11 cellular contexts compared by ENCODE assay signal in the genomic region with DNA sequence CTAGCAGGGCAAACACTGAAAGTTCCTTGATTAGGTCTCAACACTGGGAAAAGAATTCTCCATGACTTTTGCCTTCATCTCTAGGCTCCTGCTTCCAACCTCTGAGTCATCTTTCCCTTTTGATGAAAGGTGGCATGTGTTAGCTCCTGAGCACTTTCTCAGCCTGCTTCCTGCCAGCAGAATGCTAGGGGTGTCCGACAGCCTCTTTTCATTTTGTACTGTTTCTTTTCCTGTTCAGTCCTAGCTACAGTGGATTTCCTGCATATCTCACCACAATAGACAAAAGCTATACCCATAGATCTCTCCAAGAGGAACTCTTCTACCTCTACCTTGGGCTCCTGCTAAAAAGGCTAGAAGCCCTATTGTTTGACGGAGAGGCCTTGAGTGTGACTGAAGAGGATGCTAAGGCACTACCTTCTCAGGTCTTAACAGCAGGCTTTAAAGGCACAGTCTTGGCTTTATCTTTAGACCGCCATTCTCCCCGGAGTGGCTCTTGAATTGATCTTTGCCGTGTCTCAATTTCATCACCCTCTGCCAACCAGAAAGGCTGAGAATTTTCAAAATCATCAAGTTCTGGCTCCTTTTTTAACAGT.
DNase-seq lines count a peak whose midpoint lies in the region; ATAC-seq, FAIRE-seq and TF ChIP-seq lines count a peak whose summit lies in the region.
"Had no signal": no experiment of that assay in that cellular context is flagged by ENCODE, and none has a peak within 500 bp of the region (broad histone marks: within the 10 kb centered on the region; RNA-seq: fewer than 3 reads in every experiment).

No MANE protein-coding gene starts in this region.

- peaks cover 15% of the 10 kb centered on the region for H3K4me1 ChIP-seq in body of pancreas

- peak overlapping the region; percentile 73 for H3K27ac Mint-ChIP-seq in activated naive CD4-positive, alpha-beta T cell treated with anti-CD3 and anti-CD28 coated beads, Interleukin-2, amount 50 U/mL, for 24 hours

- DNase-seq in activated naive CD4-positive, alpha-beta T cell (lab: John Stamatoyannopoulos, UW) = no peak
- peak in 2 of 4 donors; percentile 17 to 45 for DNase-seq in body of pancreas
- no peak for DNase-seq in left lobe of liver (ENCODE audit: low spot score)
- peak; percentile 59 for DNase-seq in urothelium cell line (ENCODE audit: low spot score)
- DNase-seq in stimulated activated CD8-positive, alpha-beta memory T cell treated with anti-CD3 and anti-CD28 coated beads, Interleukin-4, amount 100 ng/mL, for 48 hours = no peak
- no peak for DNase-seq in H54 (ENCODE audit: insufficient read length, low spot score)
- no peak for DNase-seq in NCI-H82 treated with DMSO at 0.1 percent for 48 hours (lab: John Stamatoyannopoulos, UW; ENCODE audit: unreplicated experiment)
- DNase-seq: activated CD4-positive, alpha-beta T cell treated with anti-CD3 and anti-CD28 coated beads for 48 hours; BE2C had no signal

- H3K4me1 Mint-ChIP-seq in activated naive CD4-positive, alpha-beta T cell treated with anti-CD3 and anti-CD28 coated beads, Interleukin-2, amount 50 U/mL, for 24 hours = peaks cover 26% of the 10 kb centered on the region

- H3K27ac ChIP-seq in body of pancreas = no peak overlapping the region

- TF ChIP-seq POLR2A in body of pancreas (IDR thresholded peaks at IDR 0.05) = no peak
- no peak for TF ChIP-seq POLR2A in H54 (IDR thresholded peaks at IDR 0.05; ENCODE audit: low read depth, low read length)

- H3K4me3 Mint-ChIP-seq in activated naive CD4-positive, alpha-beta T cell treated with anti-CD3 and anti-CD28 coated beads, Interleukin-2, amount 50 U/mL, for 24 hours = peak overlapping the region; percentile 12

- 61 to 62% methylated on average over 5 of the region's 5 CpGs for WGBS in body of pancreas, 2 donors

- intact Hi-C loops in body of pancreas (cut with DNase I) = no loop called here

- no peaks in the 10 kb centered on the region for H3K36me3 Mint-ChIP-seq in activated naive CD4-positive, alpha-beta T cell treated with anti-CD3 and anti-CD28 coated beads, Interleukin-2, amount 50 U/mL, for 24 hours

- H3K9me3 ChIP-seq in body of pancreas = no peaks in the 10 kb centered on the region
- H3K9me3 ChIP-seq: BE2C had no signal

- H3K9me3 Mint-ChIP-seq in activated naive CD4-positive, alpha-beta T cell treated with anti-CD3 and anti-CD28 coated beads, Interleukin-2, amount 50 U/mL, for 24 hours = no peaks in the 10 kb centered on the region

- H3K27me3 ChIP-seq in body of pancreas = no peaks in the 10 kb centered on the region
- H3K27me3 ChIP-seq: BE2C had no signal

- no peaks in the 10 kb centered on the region for H3K36me3 ChIP-seq in body of pancreas (replicated peaks in 1 of 2; ENCODE audit: insufficient read depth in 1 of 2, low read depth in 2 of 2)
- H3K36me3 ChIP-seq: BE2C had no signal

- peak; percentile 53 for ATAC-seq in body of pancreas
- peak; percentile 37 for ATAC-seq in left lobe of liver

- FAIRE-seq in urothelium cell line (lab: Jason Lieb, UNC) = no peak
- FAIRE-seq in H54 (lab: Jason Lieb, UNC) = no peak

- no peak overlapping the region for H3K4me3 ChIP-seq in body of pancreas
- H3K4me3 ChIP-seq: skin epidermis had no signal

- no peak for TF ChIP-seq CTCF in body of pancreas (IDR thresholded peaks at IDR 0.05)

- H3K27me3 Mint-ChIP-seq in activated naive CD4-positive, alpha-beta T cell treated with anti-CD3 and anti-CD28 coated beads, Interleukin-2, amount 50 U/mL, for 24 hours = no peaks in the 10 kb centered on the region
